In genomic region chr10:43407576-43408330, GRCh38 we compare ENCODE assay signal across 8 cellular contexts. TPM values are rescaled to one million over a fixed set of nuclear protein-coding genes. Genes with fewer than 3 reads are reported as not detected.
DNase-seq lines count a peak whose midpoint lies in the region; ATAC-seq, FAIRE-seq and TF ChIP-seq lines count a peak whose summit lies in the region.

No MANE protein-coding gene starts in this region.

- peak overlapping the region; percentile 87 for H2BK12ac ChIP-seq in H1 (ENCODE audit: low read depth, low read length)

- H3K79me2 ChIP-seq in H1 (ENCODE audit: control insufficient read depth in 1 of 2, insufficient read depth in 2 of 2, low read length in 2 of 2), result peaks cover 47 to 57% of the 10 kb centered on the region in 2 experiments

- H2BK15ac ChIP-seq in H1 (ENCODE audit: low read length), result no peak overlapping the region

- ATAC-seq in CD4-positive, alpha-beta T cell (ENCODE audit: poor library complexity), result peak; percentile 35
- ATAC-seq in HG03442 (IDR thresholded peaks at IDR 0.05; ENCODE audit: unreplicated experiment), result peak; percentile 44

- peak overlapping the region; percentile 23 for H3K14ac ChIP-seq in H1 (ENCODE audit: insufficient read length)

- no peaks in the 10 kb centered on the region for H3K27me3 Mint-ChIP-seq in CD4-positive, alpha-beta T cell

- no peak overlapping the region for H2AFZ ChIP-seq in H1 (ENCODE audit: low read length)

- TF ChIP-seq POLR2A in H1 (IDR thresholded peaks at IDR 0.05; ENCODE audit: control extremely low read depth in 1 of 2, low read depth in 2 of 2, low read length in 2 of 2), result peak; percentile 23 to 91

- no peak overlapping the region; the same call in 1 of the 2 replicates for H2AK5ac ChIP-seq in H1 (ENCODE audit: low read depth, low read length)

- H3K4me1 Mint-ChIP-seq in CD4-positive, alpha-beta T cell (ENCODE audit: low read depth), result peaks cover 45% of the 10 kb centered on the region

- peak overlapping the region; percentile 89 to 92 (median 90) for H3K9ac ChIP-seq in H1 (replicated peaks in 1 of 4; ENCODE audit: extremely low read depth in 1 of 4, low read depth in 3 of 4, low read length in 3 of 4)

- H3K36me3 ChIP-seq in H1 (ENCODE audit: control insufficient read depth in 2 of 4, insufficient read depth in 4 of 4, low read length in 3 of 4), result no peaks in the 10 kb centered on the region; a peak in 1 of 8 replicates

- no peaks in the 10 kb centered on the region for H3K9me3 ChIP-seq in CD4-positive, alpha-beta T cell (ENCODE audit: control insufficient read depth, low read length)
- H3K9me3 ChIP-seq in H1 (ENCODE audit: insufficient read depth in 2 of 2, low read depth in 1 of 2, low read length in 1 of 2), result no peaks in the 10 kb centered on the region

- FAIRE-seq in H1 (lab: Jason Lieb, UNC), result no peak

- H3K56ac ChIP-seq in H1 (replicated peaks; ENCODE audit: insufficient read length, low read depth, low read length), result peak overlapping the region; percentile 90

- peaks cover 0 to 9% (median 3%) of the 10 kb centered on the region in 4 experiments; a peak in 5 of 7 replicates for H3K4me1 ChIP-seq in H1 (replicated peaks in 1 of 4; ENCODE audit: control insufficient read depth in 3 of 4, insufficient read depth in 4 of 4, low read length in 3 of 4)

- intact Hi-C loops in CD4-positive, alpha-beta T cell (cut with DNase I, micrococcal nuclease), result loop anchor here (1.0 to 2.0 kb wide), 4 partner anchors 10 to 45 kb away; no protein-coding TSS in a partner anchor

- no peaks in the 10 kb centered on the region for H3K9me3 Mint-ChIP-seq in CD4-positive, alpha-beta T cell

- peak overlapping the region; percentile 99 for H3K4ac ChIP-seq in H1 (replicated peaks; ENCODE audit: insufficient read length, low read depth, low read length)

- no peak; a peak in 1 of 4 replicates for TF ChIP-seq RAD21 in H1 (IDR thresholded peaks at IDR 0.05 in 1 of 2, conservative IDR thresholded peaks at IDR 0.05 in 1 of 2; ENCODE audit: low read depth in 2 of 2, low read length in 2 of 2)

- peak overlapping the region; percentile 54 for H2BK120ac ChIP-seq in H1 (replicated peaks; ENCODE audit: low read depth, low read length)

- H3K27me3 ChIP-seq in CD4-positive, alpha-beta T cell (ENCODE audit: control insufficient read depth, insufficient read depth, low read length), result no peaks in the 10 kb centered on the region
- no peaks in the 10 kb centered on the region for H3K27me3 ChIP-seq in H1 (replicated peaks in 1 of 4; ENCODE audit: control insufficient read depth in 3 of 4, extremely low read depth in 1 of 4, insufficient read depth in 3 of 4, low read length in 3 of 4)

- no peak overlapping the region for H2BK20ac ChIP-seq in H1 (ENCODE audit: low read length)

- CTCF ChIA-PET in CD4-positive, alpha-beta T cell (lab: Charles Lee), result interaction anchor here (0.6 to 1.4 kb wide), 6 partner anchors 11 to 109 kb away, joined by 4 to 11 read pairs (median 4); partner anchors contain the start of gene ZNF487
- CTCF ChIA-PET in H1 (lab: Charles Lee; ENCODE audit: partially characterized antibody), result interaction anchor here (0.6 to 1.8 kb wide), 6 partner anchors 12 to 619 kb away, joined by 3 to 6 read pairs (median 4); partner anchors contain the start of gene ZNF32

- peak; percentile 52 for TF ChIP-seq CTCF in CD4-positive, alpha-beta T cell (IDR thresholded peaks at IDR 0.05)
- TF ChIP-seq CTCF in H1 (IDR thresholded peaks at IDR 0.05; ENCODE audit: control extremely low read depth in 1 of 3, insufficient read depth in 1 of 3, low read depth in 1 of 3, low read length in 3 of 3), result peak in 2 of 3 experiments; percentile 8 to 19; a peak in 2 of 4 replicates

- H2BK5ac ChIP-seq in H1 (ENCODE audit: low read depth, low read length), result peak overlapping the region; percentile 93

- H3K4me3 Mint-ChIP-seq in CD4-positive, alpha-beta T cell, result peak overlapping the region; percentile 98

- H3K4me3 ChIP-seq in H1 (ENCODE audit: extremely low read depth in 1 of 4, insufficient read depth in 2 of 4, low read depth in 3 of 4, low read length in 4 of 4), result peak overlapping the region; percentile 61 to 97 (median 89)

- no peaks in the 10 kb centered on the region for H3K79me1 ChIP-seq in H1 (ENCODE audit: low read depth, low read length)

- DNase-seq in CD4-positive, alpha-beta T cell, result peak; percentile 65 to 78 (median 73)
- DNase-seq in GM19240 (ENCODE audit: insufficient read length, low spot score) (peak; percentile 71), NCI-H82 (lab: John Stamatoyannopoulos, UW) (peak; percentile 86), H1 (ENCODE audit: low read depth in 1 of 2, low spot score in 2 of 2) (peak in 1 of 2 experiments; percentile 71), mesenteric fat pad (ENCODE audit: low spot score) (peak; percentile 96)
- DNase-seq in activated CD8-positive, alpha-beta memory T cell treated with anti-CD3 and anti-CD28 coated beads for 4 hours (ENCODE audit: low read depth in 2 of 2), result peak; percentile 78 to 83
- DNase-seq in stimulated activated CD8-positive, alpha-beta memory T cell treated with anti-CD3 and anti-CD28 coated beads, Interleukin-15, amount 100 ng/mL, for 1 hour (ENCODE audit: low read depth), result peak; percentile 68

- H3K27ac Mint-ChIP-seq in CD4-positive, alpha-beta T cell, result peak overlapping the region; percentile 93

- peak overlapping the region; percentile 74 for H4K91ac ChIP-seq in H1 (replicated peaks; ENCODE audit: insufficient read length, low read length)

- H3K23ac ChIP-seq in H1 (ENCODE audit: insufficient read length), result no peak overlapping the region

- 1% methylated on average over 48 of the region's 56 CpGs; no CpG with 5 or more reads in 1 of the 2 experiments for WGBS in H1 (ENCODE audit: extremely low coverage in 1 of 2, insufficient coverage in 1 of 2, insufficient read length in 1 of 2, insufficient replicate concordance in 2 of 2, low coverage in 1 of 2, low lambda C conversion rate in 2 of 2, missing lambda C conversion rate in 1 of 2), 2 experiments

- H3K18ac ChIP-seq in H1 (ENCODE audit: extremely low read depth, low read length), result peak overlapping the region; percentile 60

- H4K8ac ChIP-seq in H1 (ENCODE audit: extremely low read depth, insufficient read depth, low read length), result peak overlapping the region; percentile 96; the same call in 1 of the 2 replicates

- no peak for TF ChIP-seq EP300 in H1 (IDR thresholded peaks at IDR 0.05; ENCODE audit: borderline replicate concordance in 1 of 2, low read depth in 2 of 2, low read length in 2 of 2)

- peak overlapping the region; percentile 80 to 87 for H3K4me2 ChIP-seq in H1 (ENCODE audit: insufficient read depth in 1 of 2, low read depth in 2 of 2, low read length in 2 of 2)

- peak overlapping the region; percentile 80 for H4K5ac ChIP-seq in H1 (ENCODE audit: insufficient read length, low read depth, low read length)

- H3K36me3 Mint-ChIP-seq in CD4-positive, alpha-beta T cell (ENCODE audit: low read depth), result peaks cover 55% of the 10 kb centered on the region

- peaks cover 9% of the 10 kb centered on the region; the same call in 1 of the 2 replicates for H3K23me2 ChIP-seq in H1 (ENCODE audit: low read depth, low read length)

- H3K27ac ChIP-seq in CD4-positive, alpha-beta T cell (ENCODE audit: low read depth, low read length), result peak overlapping the region; percentile 98
- peak overlapping the region; percentile 99 for H3K27ac ChIP-seq in H1 (ENCODE audit: low read depth, low read length)

- POLR2A ChIA-PET in CD4-positive, alpha-beta T cell (lab: Charles Lee), result interaction anchor here (0.6 to 3.9 kb wide), 18 partner anchors 10 to 270 kb away, joined by 3 to 54 read pairs (median 4); partner anchors contain the start of genes CSGALNACT2 and ZNF487
- POLR2A ChIA-PET in H1 (lab: Charles Lee; ENCODE audit: partially characterized antibody), result interaction anchor here (0.6 to 3.9 kb wide), 25 partner anchors 8 to 653 kb away, joined by 3 to 104 read pairs (median 5); partner anchors contain the start of gene ZNF487

- H4K20me1 ChIP-seq in H1 (replicated peaks in 1 of 2; ENCODE audit: control insufficient read depth in 1 of 2, insufficient read depth in 2 of 2, low read length in 2 of 2), result peaks cover 9 to 14% of the 10 kb centered on the region in 2 experiments

TF ChIP-seq in H1, 55 proteins besides CTCF, POLR2A, EP300 and RAD21 (continues in another document):
- TF ChIP-seq JUND (IDR thresholded peaks at IDR 0.05; ENCODE audit: low read length), result no peak

RNA-seq across cellular contexts. Expression of gene HNRNPF, which starts 1.2 kb away (rescaled TPM):
- 10 to 100 TPM; 86.5 to 87.9 TPM for total RNA-seq in CD4-positive, alpha-beta T cell
- 389 and 397 TPM in 2 replicates for total RNA-seq in H1 (2021; fragmentation: NEBNext Ultra II Directional; extraction: Animal tissue kit (Norgen Biotek cat#: 25700))
- 208 and 209 TPM in 2 replicates for polyA plus RNA-seq in H1 (2011; rRNA removed)
- polyA plus RNA-seq in H1 (2011; cell fraction: cytosol; rRNA removed), result 285 TPM
- 199 TPM for polyA plus RNA-seq in H1 (2011; cell fraction: nucleus; rRNA removed)
- 322 to 369 TPM (median 332 TPM) in 4 replicates for polyA plus RNA-seq in H1 (2012, experiment 1 of 2)
- 154 TPM for polyA plus RNA-seq in H1 (2012, experiment 2 of 2)
- polyA plus RNA-seq in H1 (2013, experiment 1 of 2), result 167 TPM
- 175 TPM for polyA plus RNA-seq in H1 (2013, experiment 2 of 2)
- polyA minus RNA-seq in H1 (2011; rRNA and poly(A)+ RNA removed), result 303 and 334 TPM in 2 replicates
- 147 TPM for polyA minus RNA-seq in H1 (2011; cell fraction: cytosol; rRNA and poly(A)+ RNA removed)
- 101 TPM for polyA minus RNA-seq in H1 (2011; cell fraction: nucleus; rRNA and poly(A)+ RNA removed)
- total RNA-seq in mesenteric fat pad, result 184 TPM

RNA-seq across cellular contexts. Expression of gene ZNF487, which starts 29.2 kb away (rescaled TPM):
- total RNA-seq in CD4-positive, alpha-beta T cell, result 1 to 10 TPM; 7.5 to 8.5 TPM
- 1.9 TPM in 2 replicates for total RNA-seq in H1 (2021; fragmentation: NEBNext Ultra II Directional; extraction: Animal tissue kit (Norgen Biotek cat#: 25700))
- 1.9 and 2.5 TPM in 2 replicates for polyA plus RNA-seq in H1 (2011; rRNA removed)
- 1.8 TPM for polyA plus RNA-seq in H1 (2011; cell fraction: cytosol; rRNA removed)
- 2.7 TPM for polyA plus RNA-seq in H1 (2011; cell fraction: nucleus; rRNA removed)
- polyA plus RNA-seq in H1 (2012, experiment 1 of 2), result 0.97 to 1.6 TPM (median 1.3 TPM) in 4 replicates
- polyA plus RNA-seq in H1 (2012, experiment 2 of 2), result 1.8 TPM
- polyA plus RNA-seq in H1 (2013, experiment 1 of 2), result 1.6 TPM
- 1.4 TPM for polyA plus RNA-seq in H1 (2013, experiment 2 of 2)
- 0.57 and 3.0 TPM in 2 replicates for polyA minus RNA-seq in H1 (2011; rRNA and poly(A)+ RNA removed)
- not detected for polyA minus RNA-seq in H1 (2011; cell fraction: cytosol; rRNA and poly(A)+ RNA removed)
- polyA minus RNA-seq in H1 (2011; cell fraction: nucleus; rRNA and poly(A)+ RNA removed), result 3.3 TPM
- total RNA-seq in mesenteric fat pad, result 3.9 TPM

RNA-seq across cellular contexts. Expression of gene FXYD4, which starts 36.3 kb away (rescaled TPM):
- not detected for total RNA-seq in CD4-positive, alpha-beta T cell
- not detected in 2 replicates for total RNA-seq in H1 (2021; fragmentation: NEBNext Ultra II Directional; extraction: Animal tissue kit (Norgen Biotek cat#: 25700))
- not detected in 2 replicates for polyA plus RNA-seq in H1 (2011; rRNA removed)
- polyA plus RNA-seq in H1 (2011; cell fraction: cytosol; rRNA removed), result not detected
- polyA plus RNA-seq in H1 (2011; cell fraction: nucleus; rRNA removed), result not detected
- polyA plus RNA-seq in H1 (2012, experiment 1 of 2), result not detected in 4 replicates
- polyA plus RNA-seq in H1 (2012, experiment 2 of 2), result not detected
- polyA plus RNA-seq in H1 (2013, experiment 1 of 2), result not detected
- not detected for polyA plus RNA-seq in H1 (2013, experiment 2 of 2)
- polyA minus RNA-seq in H1 (2011; rRNA and poly(A)+ RNA removed), result not detected in 2 replicates
- polyA minus RNA-seq in H1 (2011; cell fraction: cytosol; rRNA and poly(A)+ RNA removed), result not detected
- not detected for polyA minus RNA-seq in H1 (2011; cell fraction: nucleus; rRNA and poly(A)+ RNA removed)
- not detected for total RNA-seq in mesenteric fat pad
